Comparison of ENCODE assay signal across 8 cellular contexts in genomic region chr17:79777844-79778503, GRCh38. TPM values are rescaled to one million over a fixed set of nuclear protein-coding genes. Genes with fewer than 3 reads are reported as not detected.
DNase-seq lines count a peak whose midpoint lies in the region; ATAC-seq, FAIRE-seq and TF ChIP-seq lines count a peak whose summit lies in the region.

CBX2 (plus strand) TSS chr17:79778148; CDS start chr17:79778236, 88 bp downstream.

- peak; percentile 79 for DNase-seq in GM12865 (ENCODE audit: low read depth)
- DNase-seq in NCI-H226, result peak; percentile 31
- DNase-seq in activated CD4-positive, alpha-beta T cell treated with anti-CD3 and anti-CD28 coated beads for 48 hours, result peak; percentile 85
- DNase-seq in coronary artery (ENCODE audit: low spot score), result no peak
- DNase-seq in HepG2 (ENCODE audit: low spot score), result peak; percentile 43
- DNase-seq in stimulated activated CD4-positive, alpha-beta T cell treated with anti-CD3 and anti-CD28 coated beads, Interleukin-4, amount 100 ng/mL, for 1 hour, result peak; percentile 83

- peak within 1 kb of the TSS; percentile 51 for H3K4me3 ChIP-seq in GM12865 (ENCODE audit: low read depth, low read length)
- H3K4me3 ChIP-seq in coronary artery, result peak within 1 kb of the TSS; percentile 85
- peak within 1 kb of the TSS; percentile 76 to 86 (median 84) for H3K4me3 ChIP-seq in HepG2 (replicated peaks in 1 of 3; ENCODE audit: insufficient read depth in 1 of 3, low read depth in 2 of 3, low read length in 3 of 3)

- in situ Hi-C loops in HepG2 (cut with HindIII; ENCODE audit: extremely low pct_ligation_motif_present, low pct_unique_long_range_greater_than_20kb), result no loop called here

- peak; percentile 53 to 84 for TF ChIP-seq POLR2A in HepG2 (IDR thresholded peaks at IDR 0.05; ENCODE audit: insufficient read depth in 1 of 2, low read depth in 2 of 2, low read length in 2 of 2)

- POLR2A ChIA-PET in HepG2 (lab: Yijun Ruan, JAX), result interaction anchor here (0.6 to 1.5 kb wide), 7 partner anchors 9 to 214 kb away, joined by 3 to 10 read pairs (median 4); partner anchors contain the start of gene CBX8

- H3K9me3 ChIP-seq in HepG2 (ENCODE audit: low read length), result no peaks in the 10 kb centered on the region

- no peak for TF ChIP-seq EP300 in HepG2 (IDR thresholded peaks at IDR 0.05; ENCODE audit: low read depth in 2 of 2, low read length in 2 of 2)
- TF ChIP-seq EP300 in HepG2 (CRISPR knock-in tag; IDR thresholded peaks at IDR 0.05; ENCODE audit: borderline replicate concordance), result no peak

- no peak within 1 kb of the TSS for H2AFZ ChIP-seq in HepG2 (ENCODE audit: low read length)

- H3K27me3 ChIP-seq in HepG2 (ENCODE audit: control insufficient read depth in 1 of 2, insufficient read depth in 2 of 2, low read length in 2 of 2), result peaks cover 0 to 7% of the 10 kb centered on the region in 2 experiments; a peak in 2 of 5 replicates

- H4K20me1 ChIP-seq in HepG2 (ENCODE audit: insufficient read depth, low read length), result peaks cover 14% of the 10 kb centered on the region; the same call in 1 of the 2 replicates

- intact Hi-C loops in HepG2 (cut with micrococcal nuclease; ENCODE audit: unreplicated experiment), result loop anchor here (5.0 kb wide), 1 partner anchor 36 kb away; no protein-coding TSS in a partner anchor

- peak; percentile 85 for ATAC-seq in HG02759 (IDR thresholded peaks at IDR 0.05; ENCODE audit: unreplicated experiment)
- peak; percentile 60 for ATAC-seq in HepG2
- no peak for ATAC-seq in GM18861 (IDR thresholded peaks at IDR 0.05; ENCODE audit: unreplicated experiment)

- CTCF ChIA-PET in HepG2 (lab: Yijun Ruan, JAX; ENCODE audit: low intra/inter-chr PET ratio, low total read pairs), result no interaction called here

- H3K27ac ChIP-seq in coronary artery (peak within 1 kb of the TSS in 1 of 2 donors; percentile 69), HepG2 (ENCODE audit: extremely low read length, insufficient read depth, low read length) (peak within 1 kb of the TSS; percentile 69)

- H3K4me1 ChIP-seq in HepG2 (ENCODE audit: insufficient read depth, low read length), result peaks cover 78% of the 10 kb centered on the region

- H3K79me2 ChIP-seq in HepG2 (ENCODE audit: insufficient read depth, low read length), result peaks cover 16% of the 10 kb centered on the region

- no peak for TF ChIP-seq CTCF in GM12865 (IDR thresholded peaks at IDR 0.05; ENCODE audit: insufficient read depth, low read depth, low read length, missing control alignments)
- TF ChIP-seq CTCF in coronary artery (IDR thresholded peaks at IDR 0.05), result no peak
- no peak; the same call in 1 of the 2 replicates for TF ChIP-seq CTCF in HepG2 (CRISPR knock-in tag; IDR thresholded peaks at IDR 0.05)

- H3K9ac ChIP-seq in HepG2 (ENCODE audit: insufficient read depth, low read depth, low read length), result peak within 1 kb of the TSS; percentile 79

- FAIRE-seq in HepG2 (lab: Jason Lieb, UNC), result no peak

- peaks cover 14 to 32% of the 10 kb centered on the region in 2 experiments for H3K36me3 ChIP-seq in HepG2 (replicated peaks in 1 of 2; ENCODE audit: control insufficient read depth in 1 of 2, insufficient read depth in 2 of 2, low read length in 2 of 2)

- BruUV-seq in HepG2 (replicated peaks; lab: Mats Ljungman, UMichigan), result no TSS peak

- H3K4me2 ChIP-seq in HepG2 (ENCODE audit: low read depth, low read length), result peak within 1 kb of the TSS; percentile 92

- 0% methylated on average over 2 of the region's 101 CpGs for WGBS in HepG2 (ENCODE audit: low lambda C conversion rate)

- TF ChIP-seq RAD21 in HepG2 (CRISPR knock-in tag; IDR thresholded peaks at IDR 0.05), result 0 out of 2 replicates have a peak, but pooled peaks have one; percentile 35

TF ChIP-seq in HepG2, 621 proteins besides CTCF, POLR2A, EP300 and RAD21 (continues in another document):
- TF ChIP-seq ZNF687 (CRISPR knock-in tag; IDR thresholded peaks at IDR 0.05) (peak; percentile 47; the same call in 1 of the 2 replicates), HIC2 (CRISPR knock-in tag; IDR thresholded peaks at IDR 0.05; ENCODE audit: low read depth) (no peak), ZSCAN31 (CRISPR knock-in tag; IDR thresholded peaks at IDR 0.05; ENCODE audit: low read depth) (0 out of 2 replicates have a peak, but pooled peaks have one; percentile 31), CERS6 (CRISPR knock-in tag; IDR thresholded peaks at IDR 0.05) (0 out of 2 replicates have a peak, but pooled peaks have one; percentile 34), ZFY (CRISPR knock-in tag; IDR thresholded peaks at IDR 0.05) (peak; percentile 14; the same call in 1 of the 2 replicates)

RNA-seq across cellular contexts. Expression of gene CBX2, which starts in this region (rescaled TPM):
- 13.0 and 14.5 TPM in 2 replicates for total RNA-seq in HepG2 (2016; rRNA removed; fragmentation: Illumina TruSeq; extraction: Trizol)
- total RNA-seq in HepG2 (2016; cell fraction: cytosol; rRNA removed; fragmentation: Illumina TruSeq; extraction: Trizol; ENCODE audit: low read depth), result 6.8 and 7.5 TPM in 2 replicates
- total RNA-seq in HepG2 (2016; cell fraction: insoluble cytoplasmic fraction; rRNA removed; fragmentation: Illumina TruSeq; extraction: Trizol), result 11.8 and 15.7 TPM in 2 replicates
- total RNA-seq in HepG2 (2016; cell fraction: membrane; rRNA removed; fragmentation: Illumina TruSeq; extraction: Trizol), result 9.1 and 10.9 TPM in 2 replicates
- total RNA-seq in HepG2 (2016; cell fraction: nucleus; rRNA removed; fragmentation: Illumina TruSeq; extraction: Trizol), result 11.8 and 14.3 TPM in 2 replicates
- 31.1 and 40.2 TPM in 2 replicates for polyA plus RNA-seq in HepG2 (2011; rRNA removed)
- 25.9 and 34.2 TPM in 2 replicates for polyA plus RNA-seq in HepG2 (2011; cell fraction: cytosol; rRNA removed)
- 90.7 and 95.7 TPM in 2 replicates for polyA plus RNA-seq in HepG2 (2011; cell fraction: nucleus; rRNA removed)
- 41.2 and 46.2 TPM in 2 replicates for polyA plus RNA-seq in HepG2 (2012)
- polyA plus RNA-seq in HepG2 (2016; cell fraction: cytosol; fragmentation: Illumina TruSeq; extraction: Trizol; ENCODE audit: low read depth), result 4.2 and 5.6 TPM in 2 replicates
- polyA plus RNA-seq in HepG2 (2016; cell fraction: insoluble cytoplasmic fraction; fragmentation: Illumina TruSeq; extraction: Trizol; ENCODE audit: low read depth), result 9.1 and 12.0 TPM in 2 replicates
- polyA plus RNA-seq in HepG2 (2016; cell fraction: membrane; fragmentation: Illumina TruSeq; extraction: Trizol; ENCODE audit: low read depth), result 3.9 and 6.0 TPM in 2 replicates
- 18.6 and 21.1 TPM in 2 replicates for polyA plus RNA-seq in HepG2 (2016; cell fraction: nucleus; fragmentation: Illumina TruSeq; extraction: Trizol; ENCODE audit: insufficient read depth, low read depth)
- 42.9 and 69.2 TPM in 2 replicates for polyA minus RNA-seq in HepG2 (2011; rRNA and poly(A)+ RNA removed; ENCODE audit: low replicate concordance)
- polyA minus RNA-seq in HepG2 (2011; cell fraction: cytosol; rRNA and poly(A)+ RNA removed), result 31.2 and 31.6 TPM in 2 replicates
- polyA minus RNA-seq in HepG2 (2011; cell fraction: nucleus; rRNA and poly(A)+ RNA removed), result 17.8 and 22.4 TPM in 2 replicates
